Comparison of ENCODE assay signal across 8 cellular contexts in genomic region chr10:97713351-97713827, GRCh38. TPM values are rescaled to one million over a fixed set of nuclear protein-coding genes. Genes with fewer than 3 reads are reported as not detected.
DNase-seq lines count a peak whose midpoint lies in the region; ATAC-seq and TF ChIP-seq lines count a peak whose summit lies in the region.

TSS of gene MARVELD1 (plus strand) at chr10:97713730. CDS start at chr10:97713877, 147 bp downstream.

- no peak within 1 kb of the TSS for H2AFZ ChIP-seq in HCT116 (ENCODE audit: low read depth, low read length, poor library complexity, severe bottlenecking)
- H2AFZ ChIP-seq in PC-9 = peak within 1 kb of the TSS; percentile 80

- H3K27me3 ChIP-seq in HCT116 (ENCODE audit: insufficient read depth, low read length) = no peaks in the 10 kb centered on the region
- H3K27me3 ChIP-seq in PC-9 (ENCODE audit: insufficient read depth, low read depth) = no peaks in the 10 kb centered on the region
- no peaks in the 10 kb centered on the region for H3K27me3 ChIP-seq in kidney epithelial cell (ENCODE audit: control insufficient read depth, insufficient read depth, low read length)

- H3K27ac Mint-ChIP-seq in stimulated activated effector memory CD8-positive, alpha-beta T cell treated with anti-CD3 and anti-CD28 coated beads, Interleukin-12 subunit alpha, Interleukin-12 subunit beta, amount 100 ng/mL, for 72 hours = peak within 1 kb of the TSS; percentile 88

- peaks cover 27 to 48% of the 10 kb centered on the region in 2 experiments for H3K4me1 ChIP-seq in HCT116 (ENCODE audit: control insufficient read depth in 1 of 2, insufficient read depth in 2 of 2, low read length in 2 of 2)
- H3K4me1 ChIP-seq in PC-9 (replicated peaks; ENCODE audit: insufficient read depth) = peaks cover 43% of the 10 kb centered on the region

- POLR2A ChIA-PET in HCT116 (lab: Charles Lee) = interaction anchor here (0.8 to 2.3 kb wide), 4 partner anchors 10 to 27 kb away, joined by 3 to 12 read pairs (median 7); partner anchors contain the start of genes AVPI1 and ZFYVE27
- POLR2A ChIA-PET in PC-9 (lab: Charles Lee; ENCODE audit: unreplicated experiment) = interaction anchor here (0.6 to 0.7 kb wide), 5 partner anchors 12 to 834 kb away, joined by 3 to 27 read pairs (median 4); no protein-coding TSS in a partner anchor

- no peak for TF ChIP-seq RAD21 in HCT116 (IDR thresholded peaks at IDR 0.05; ENCODE audit: low read depth)

- peak within 1 kb of the TSS; percentile 94 for H3K9ac ChIP-seq in HCT116 (ENCODE audit: low read length)

- H3K9me3 Mint-ChIP-seq in stimulated activated effector memory CD8-positive, alpha-beta T cell treated with anti-CD3 and anti-CD28 coated beads, Interleukin-12 subunit alpha, Interleukin-12 subunit beta, amount 100 ng/mL, for 72 hours = no peaks in the 10 kb centered on the region

- TF ChIP-seq POLR2A in HCT116 (IDR thresholded peaks at IDR 0.05; ENCODE audit: borderline replicate concordance, extremely low read depth, insufficient read depth, insufficient read length) = peak; percentile 87

- peak; percentile 22 for DNase-seq in COLO668 (lab: John Stamatoyannopoulos, UW; ENCODE audit: unreplicated experiment)
- no peak for DNase-seq in HCT116 (ENCODE audit: low read depth, low spot score)
- DNase-seq in PC-9 = peak in 1 of 2 experiments; percentile 55
- peak; percentile 63 for DNase-seq in cerebellar cortex (ENCODE audit: low spot score)
- DNase-seq in kidney epithelial cell (ENCODE audit: low read depth) = no peak
- DNase-seq in stimulated activated effector memory CD8-positive, alpha-beta T cell treated with anti-CD3 and anti-CD28 coated beads, Interleukin-12 subunit alpha, Interleukin-12 subunit beta, amount 100 ng/mL, for 72 hours (ENCODE audit: low spot score in 2 of 2) = no peak
- no peak for DNase-seq in NCI-H1048 (lab: John Stamatoyannopoulos, UW)
- no peak for DNase-seq in HPDE6-E6E7 (ENCODE audit: extremely low spot score)

- H3K4me3 ChIP-seq in HCT116 (replicated peaks in 1 of 2; ENCODE audit: low read depth in 1 of 2, low read length in 2 of 2) (peak within 1 kb of the TSS; percentile 72 to 81), PC-9 (peak within 1 kb of the TSS; percentile 67), kidney epithelial cell (ENCODE audit: low read depth, low read length) (peak within 1 kb of the TSS; percentile 75)

- no peaks in the 10 kb centered on the region for H4K20me1 ChIP-seq in HCT116 (ENCODE audit: insufficient read depth)
- H4K20me1 ChIP-seq in PC-9 (ENCODE audit: insufficient read depth) = no peaks in the 10 kb centered on the region

- TF ChIP-seq CTCF in HCT116 (IDR thresholded peaks at IDR 0.05 in 2 of 3, conservative IDR thresholded peaks at IDR 0.05 in 1 of 3; ENCODE audit: borderline replicate concordance in 1 of 3, insufficient read depth in 1 of 3, low read depth in 2 of 3, low read length in 2 of 3) (no peak), PC-9 (conservative IDR thresholded peaks at IDR 0.05) (no peak), kidney epithelial cell (IDR thresholded peaks at IDR 0.05; ENCODE audit: insufficient read depth, low read length, poor library complexity, severe bottlenecking) (no peak)

- intact Hi-C loops in HCT116 (cut with micrococcal nuclease) = no loop called here
- intact Hi-C loops in PC-9 (cut with micrococcal nuclease; ENCODE audit: unreplicated experiment) = loop anchor here (10.0 kb wide), 1 partner anchor 309 kb away; the partner anchor contains the start of gene RRP12

- H3K9me3 ChIP-seq in HCT116 (ENCODE audit: control insufficient read depth in 1 of 2, insufficient read depth in 1 of 2, low read depth in 1 of 2, low read length in 2 of 2) = no peaks in the 10 kb centered on the region
- no peaks in the 10 kb centered on the region for H3K9me3 ChIP-seq in PC-9 (ENCODE audit: insufficient read depth, low read depth)

- no peaks in the 10 kb centered on the region for H3K36me3 Mint-ChIP-seq in stimulated activated effector memory CD8-positive, alpha-beta T cell treated with anti-CD3 and anti-CD28 coated beads, Interleukin-12 subunit alpha, Interleukin-12 subunit beta, amount 100 ng/mL, for 72 hours

- CTCF ChIA-PET in HCT116 (lab: Charles Lee) = interaction anchor here (0.6 to 2.6 kb wide), 8 partner anchors 11 to 83 kb away, joined by 3 to 16 read pairs (median 6); partner anchors contain the start of gene AVPI1
- CTCF ChIA-PET in PC-9 (lab: Charles Lee) = interaction anchor here (0.6 kb wide), 1 partner anchor 11 kb away, joined by 3 read pairs; no protein-coding TSS in a partner anchor

- H3K79me2 ChIP-seq in HCT116 (ENCODE audit: insufficient read depth, low read length) = peaks cover 26% of the 10 kb centered on the region; the same call in 1 of the 2 replicates
- peaks cover 39% of the 10 kb centered on the region for H3K79me2 ChIP-seq in PC-9 (ENCODE audit: low read depth)

- H3K9me2 ChIP-seq in HCT116 (ENCODE audit: insufficient read depth) (no peaks in the 10 kb centered on the region), PC-9 (ENCODE audit: insufficient read depth) (no peaks in the 10 kb centered on the region)

- peak; percentile 71 for ATAC-seq in HCT116
- no peak for ATAC-seq in stimulated activated effector memory CD8-positive, alpha-beta T cell treated with anti-CD3 and anti-CD28 coated beads, Interleukin-12 subunit alpha, Interleukin-12 subunit beta, amount 100 ng/mL, for 72 hours

- H3K4me2 ChIP-seq in HCT116 (ENCODE audit: low read length) = peak within 1 kb of the TSS; percentile 76
- peak within 1 kb of the TSS; percentile 86 for H3K4me2 ChIP-seq in PC-9

- BruUV-seq in HCT116 (replicated peaks; lab: Mats Ljungman, UMichigan) (no TSS peak), PC-9 (replicated peaks; lab: Mats Ljungman, UMichigan) (no TSS peak)

- H3K4me3 Mint-ChIP-seq in stimulated activated effector memory CD8-positive, alpha-beta T cell treated with anti-CD3 and anti-CD28 coated beads, Interleukin-12 subunit alpha, Interleukin-12 subunit beta, amount 100 ng/mL, for 72 hours = peak within 1 kb of the TSS; percentile 95

- peaks cover 13% of the 10 kb centered on the region for H3K4me1 Mint-ChIP-seq in stimulated activated effector memory CD8-positive, alpha-beta T cell treated with anti-CD3 and anti-CD28 coated beads, Interleukin-12 subunit alpha, Interleukin-12 subunit beta, amount 100 ng/mL, for 72 hours

- H3K36me3 ChIP-seq in HCT116 (ENCODE audit: control insufficient read depth in 1 of 2, insufficient read depth in 2 of 2, low read length in 2 of 2) (peaks cover 0 to 12% of the 10 kb centered on the region in 2 experiments; a peak in 2 of 4 replicates), PC-9 (ENCODE audit: low read depth) (no peaks in the 10 kb centered on the region), kidney epithelial cell (ENCODE audit: control insufficient read depth, insufficient read depth, low read length) (peaks cover 3% of the 10 kb centered on the region)

- peaks cover 15% of the 10 kb centered on the region; the same call in 1 of the 2 replicates for H3F3A ChIP-seq in PC-9 (ENCODE audit: insufficient read depth, low read depth)

- RAD21 ChIA-PET in HCT116 (lab: Charles Lee; ENCODE audit: low non-redundant PET in 1 of 2, low total read pairs in 2 of 2, uncharacterized antibody in 2 of 2, unreplicated experiment in 2 of 2) = interaction anchor here in 1 of 2 experiments (0.7 to 1.0 kb wide), 2 partner anchors 11 to 34 kb away, joined by 3 read pairs; no protein-coding TSS in a partner anchor

- peak within 1 kb of the TSS; percentile 99 for H3K27ac ChIP-seq in HCT116 (ENCODE audit: low read depth, low read length)
- H3K27ac ChIP-seq in PC-9 = peak within 1 kb of the TSS; percentile 54

TF ChIP-seq in HCT116, 20 proteins besides CTCF, POLR2A, EP300 and RAD21:
- TF ChIP-seq ZNF274 (IDR thresholded peaks at IDR 0.05; ENCODE audit: low read depth, low read length) (no peak), POLR2AphosphoS5 (IDR thresholded peaks at IDR 0.05; ENCODE audit: low read depth, low read length) (peak; percentile 95), EGR1 (IDR thresholded peaks at IDR 0.05; ENCODE audit: low read depth) (peak; percentile 62; the same call in 1 of the 2 replicates), YY1 (IDR thresholded peaks at IDR 0.05; ENCODE audit: extremely low read depth, insufficient replicate concordance, low read depth, low read length) (peak; percentile 2)

RNA-seq across cellular contexts. Expression of gene MARVELD1, which starts in this region (rescaled TPM):
- total RNA-seq in HCT116 (2021; ENCODE audit: unreplicated experiment) (36.1 TPM), PC-9 (2021) (33.1 and 40.1 TPM in 2 replicates), kidney epithelial cell (31.0 and 37.2 TPM in 2 replicates)
- 21.0 and 25.9 TPM in 2 replicates for polyA plus RNA-seq in HCT116 (2012)

Comparison
In these comparisons a context has a peak if more than half of its experiments do, and no peak if none do; other contexts are left out.
1. DNase-seq: peak in COLO668 (single experiment) and cerebellar cortex (single experiment); none in HCT116 (single experiment), kidney epithelial cell (single experiment), stimulated activated effector memory CD8-positive, alpha-beta T cell treated with anti-CD3 and anti-CD28 coated beads, Interleukin-12 subunit alpha, Interleukin-12 subunit beta, amount 100 ng/mL, for 72 hours (0 of 2), NCI-H1048 (single experiment) and HPDE6-E6E7 (single experiment).
2. Peak in every context shown above with its lines, with median percentiles within 50 percentile points of each other: H3K4me3 ChIP-seq.